In genomic region chr17:55680983-55681382, GRCh38 we compare ENCODE assay signal across 9 cellular contexts.
"Had no signal": no experiment of that assay in that cellular context is flagged by ENCODE, and none has a peak within 500 bp of the region (broad histone marks: within the 10 kb centered on the region; RNA-seq: fewer than 3 reads in every experiment).

No MANE protein-coding gene starts in this region.

- FAIRE-seq: H1, H54, HTR-8/SVneo had no signal

- H3K36me3 ChIP-seq: HAP-1 had no signal

- H3K9me3 ChIP-seq: HAP-1 had no signal

- H3K4me1 ChIP-seq: HAP-1 had no signal

- H3K9ac ChIP-seq: GM23248, KMS-11 had no signal

- H3K27ac ChIP-seq: GM23248, KMS-11 had no signal

- H3K4me3 ChIP-seq: GM23248, HAP-1 had no signal

- H3K4me2 ChIP-seq: KMS-11 had no signal

- DNase-seq: GM23248, IMR-90, Karpas-422, KBM-7 had no signal

- H2AFZ ChIP-seq: GM23248 had no signal
